ENCODE assay signal across 13 cellular contexts in the genomic region with DNA sequence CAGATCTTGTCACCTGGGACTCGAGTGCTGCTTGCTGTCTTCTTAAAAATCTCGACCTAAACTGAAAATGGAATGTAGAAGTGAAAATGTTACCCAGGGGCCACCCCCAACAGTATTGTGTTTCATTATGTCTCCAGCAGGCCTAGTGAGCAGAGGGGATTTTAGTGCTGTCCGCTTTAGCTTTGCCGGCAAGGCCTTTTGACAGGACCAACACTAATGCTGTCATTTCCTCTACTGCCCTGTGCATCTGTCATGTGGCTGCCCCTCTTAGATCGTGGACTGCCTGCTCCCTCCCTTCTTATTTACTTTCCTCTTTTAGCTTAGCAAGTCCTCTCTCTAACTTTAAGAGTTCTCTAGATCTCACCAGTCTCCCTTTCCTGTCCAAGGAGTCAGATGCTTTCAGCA.
DNase-seq lines count a peak whose midpoint lies in the region; ATAC-seq and TF ChIP-seq lines count a peak whose summit lies in the region.
"Had no signal": no experiment of that assay in that cellular context is flagged by ENCODE, and none has a peak within 500 bp of the region (broad histone marks: within the 10 kb centered on the region; RNA-seq: fewer than 3 reads in every experiment).

No MANE protein-coding gene starts in this region.

- POLR2A ChIA-PET in PC-9 (lab: Charles Lee; ENCODE audit: unreplicated experiment) = interaction anchor here (0.6 kb wide), 1 partner anchor 12 kb away, joined by 3 read pairs; no protein-coding TSS in a partner anchor

- no peaks in the 10 kb centered on the region for H3K79me2 ChIP-seq in PC-9 (ENCODE audit: low read depth)

- H3K27me3 Mint-ChIP-seq in naive B cell = no peaks in the 10 kb centered on the region

- intact Hi-C loops in PC-9 (cut with micrococcal nuclease; ENCODE audit: unreplicated experiment) = no loop called here

- H3F3A ChIP-seq in PC-9 (ENCODE audit: insufficient read depth, low read depth) = no peaks in the 10 kb centered on the region

- no peak overlapping the region for H3K27ac ChIP-seq in PC-9

- no peaks in the 10 kb centered on the region for H3K36me3 ChIP-seq in PC-9 (ENCODE audit: low read depth)

- no peak overlapping the region for H2AFZ ChIP-seq in PC-9

- no peak overlapping the region for H3K4me3 ChIP-seq in PC-9

- H3K4me1 Mint-ChIP-seq in naive B cell = peaks cover 22 to 33% (median 26%) of the 10 kb centered on the region in 3 donors

- H3K9me2 ChIP-seq in PC-9 (ENCODE audit: insufficient read depth) = no peaks in the 10 kb centered on the region

- peak; percentile 66 for DNase-seq in naive B cell
- DNase-seq in SW480 (ENCODE audit: low spot score) = no peak
- no peak for DNase-seq in KG1 (lab: John Stamatoyannopoulos, UW)
- DNase-seq in PC-9 = no peak
- DNase-seq in activated effector memory CD4-positive, alpha-beta T cell treated with Interleukin-2 at 50 U/mL for 16 hours = no peak
- DNase-seq: activated CD4-positive, alpha-beta T cell treated with anti-CD3 and anti-CD28 coated beads, Interleukin-2, amount 50 U/mL, for 4 hours; GF-D8; left ventricle myocardium superior; NCI-H1417 treated with DMSO at 0.1 percent for 48 hours; stimulated activated CD4-positive, alpha-beta T cell treated with anti-CD3 and anti-CD28 coated beads, Interleukin-4, amount 100 ng/mL, for 24 hours had no signal

- H3K36me3 Mint-ChIP-seq in naive B cell = peaks cover 0 to 7% of the 10 kb centered on the region in 2 donors

- no peak for TF ChIP-seq CTCF in PC-9 (conservative IDR thresholded peaks at IDR 0.05)

- H3K9me3 Mint-ChIP-seq in naive B cell = no peaks in the 10 kb centered on the region

- H4K20me1 ChIP-seq in PC-9 (ENCODE audit: insufficient read depth) = no peaks in the 10 kb centered on the region

- no peak overlapping the region for H3K4me2 ChIP-seq in PC-9

- CTCF ChIA-PET in PC-9 (lab: Charles Lee) = no interaction called here

- BruUV-seq in PC-9 (replicated peaks; lab: Mats Ljungman, UMichigan) = no TSS peak

- ATAC-seq in GM18858 (IDR thresholded peaks at IDR 0.05; ENCODE audit: unreplicated experiment) = peak; percentile 99
- peak; percentile 99 for ATAC-seq in GM21737 (IDR thresholded peaks at IDR 0.05; ENCODE audit: unreplicated experiment)
- ATAC-seq in HG03520 (IDR thresholded peaks at IDR 0.05; ENCODE audit: unreplicated experiment) = peak; percentile 100
- peak; percentile 98 to 99 for ATAC-seq in naive B cell (ENCODE audit: low read depth in 2 of 2)
- ATAC-seq: left ventricle myocardium superior had no signal

- peaks cover 14% of the 10 kb centered on the region; the same call in 1 of the 2 replicates for H3K27me3 ChIP-seq in PC-9 (ENCODE audit: insufficient read depth, low read depth)

- peak overlapping the region in 7 of 8 donors; percentile 20 to 86 (median 52) for H3K4me3 Mint-ChIP-seq in naive B cell

- H3K9me3 ChIP-seq in PC-9 (ENCODE audit: insufficient read depth, low read depth) = no peaks in the 10 kb centered on the region

- H3K4me1 ChIP-seq in PC-9 (replicated peaks; ENCODE audit: insufficient read depth) = no peaks in the 10 kb centered on the region

- peak overlapping the region; percentile 81 to 97 (median 92) for H3K27ac Mint-ChIP-seq in naive B cell
